In genomic region chr20:2102585-2103453, GRCh38 we compare ENCODE assay signal across 1 cellular context.
TF ChIP-seq lines count a peak whose summit lies in the region.

No MANE protein-coding gene starts in this region.

TF ChIP-seq in HepG2, 621 proteins besides CTCF, POLR2A, EP300 and RAD21 (continued from another document and continues in another):
- TF ChIP-seq ARID4A (CRISPR knock-in tag; IDR thresholded peaks at IDR 0.05; ENCODE audit: borderline replicate concordance): peak; percentile 75
- no peak; the same call in 1 of the 2 replicates for TF ChIP-seq ZNF850 (CRISPR knock-in tag; conservative IDR thresholded peaks at IDR 0.05)
- 0 out of 2 replicates have a peak, but pooled peaks have one; percentile 40 for TF ChIP-seq ARID3A (IDR thresholded peaks at IDR 0.05; ENCODE audit: low read depth, low read length)
- 0 out of 2 replicates have a peak, but pooled peaks have one; percentile 1 for TF ChIP-seq IKZF5 (CRISPR knock-in tag; IDR thresholded peaks at IDR 0.05)
- peak; percentile 57; the same call in 1 of the 2 replicates for TF ChIP-seq ZSCAN12 (CRISPR knock-in tag; IDR thresholded peaks at IDR 0.05)
- TF ChIP-seq AGO1 (IDR thresholded peaks at IDR 0.05; ENCODE audit: low read depth, low read length, poor library complexity, severe bottlenecking): peak; percentile 86
- TF ChIP-seq IRF9 (CRISPR knock-in tag; IDR thresholded peaks at IDR 0.05; ENCODE audit: borderline replicate concordance): no peak; the same call in 1 of the 2 replicates
- no peak for TF ChIP-seq ZNF407 (CRISPR knock-in tag; IDR thresholded peaks at IDR 0.05; ENCODE audit: not compliant biosample characterization)
- TF ChIP-seq ZNF674 (CRISPR knock-in tag; IDR thresholded peaks at IDR 0.05; ENCODE audit: low read depth): no peak
- no peak; the same call in 1 of the 2 replicates for TF ChIP-seq HNRNPUL1 (IDR thresholded peaks at IDR 0.05; ENCODE audit: low read depth, low read length)
- no peak; the same call in 1 of the 2 replicates for TF ChIP-seq ZNF256 (CRISPR knock-in tag; conservative IDR thresholded peaks at IDR 0.05)
- TF ChIP-seq WIZ (CRISPR knock-in tag; IDR thresholded peaks at IDR 0.05): peak; percentile 81; the same call in 1 of the 2 replicates
- TF ChIP-seq RARA (CRISPR knock-in tag; IDR thresholded peaks at IDR 0.05): peak; percentile 20; the same call in 1 of the 2 replicates
- TF ChIP-seq ZNF773 (CRISPR knock-in tag; IDR thresholded peaks at IDR 0.05; ENCODE audit: borderline replicate concordance): no peak
- TF ChIP-seq ZBED4 (CRISPR knock-in tag; IDR thresholded peaks at IDR 0.05; ENCODE audit: borderline replicate concordance): no peak
- TF ChIP-seq BRF2 (CRISPR knock-in tag; IDR thresholded peaks at IDR 0.05): peak; percentile 82; the same call in 1 of the 2 replicates
- TF ChIP-seq ZNF503 (CRISPR knock-in tag; IDR thresholded peaks at IDR 0.05): no peak; the same call in 1 of the 2 replicates
- 0 out of 2 replicates have a peak, but pooled peaks have one; percentile 16 for TF ChIP-seq HNRNPL (IDR thresholded peaks at IDR 0.05; ENCODE audit: low read depth, low read length)
- TF ChIP-seq PAF1 (CRISPR knock-in tag; IDR thresholded peaks at IDR 0.05): no peak
- no peak for TF ChIP-seq ZNF17 (CRISPR knock-in tag; IDR thresholded peaks at IDR 0.05)
- TF ChIP-seq ZBTB26 (CRISPR knock-in tag; IDR thresholded peaks at IDR 0.05; ENCODE audit: borderline replicate concordance): no peak
- TF ChIP-seq PLSCR1 (CRISPR knock-in tag; IDR thresholded peaks at IDR 0.05; ENCODE audit: borderline replicate concordance): no peak
